In genomic region chr6:160040055-160040454, GRCh38 we compare ENCODE assay signal across 16 cellular contexts.
DNase-seq lines count a peak whose midpoint lies in the region; ATAC-seq and TF ChIP-seq lines count a peak whose summit lies in the region.
"Had no signal": no experiment of that assay in that cellular context is flagged by ENCODE, and none has a peak within 500 bp of the region (broad histone marks: within the 10 kb centered on the region; RNA-seq: fewer than 3 reads in every experiment).

No MANE protein-coding gene starts in this region.

- peaks cover 89% of the 10 kb centered on the region for H3K36me3 Mint-ChIP-seq in CD8-positive, alpha-beta T cell
- peaks cover 68% of the 10 kb centered on the region for H3K36me3 Mint-ChIP-seq in endodermal cell (ENCODE audit: low read depth)
- peaks cover 97% of the 10 kb centered on the region for H3K36me3 Mint-ChIP-seq in stimulated activated effector memory CD8-positive, alpha-beta T cell treated with anti-CD3 and anti-CD28 coated beads, Interleukin-12 subunit alpha, Interleukin-12 subunit beta, amount 100 ng/mL, for 72 hours

- no peaks in the 10 kb centered on the region for H3K27me3 ChIP-seq in CD8-positive, alpha-beta T cell (ENCODE audit: insufficient read depth, low read length)
- H3K27me3 ChIP-seq in RWPE2 (ENCODE audit: insufficient read depth, poor library complexity, severe bottlenecking) (no peaks in the 10 kb centered on the region), endodermal cell (ENCODE audit: control insufficient read depth, insufficient read depth, low read length, poor library complexity, severe bottlenecking) (no peaks in the 10 kb centered on the region)

- no peaks in the 10 kb centered on the region for H3K27me3 Mint-ChIP-seq in CD8-positive, alpha-beta T cell (ENCODE audit: low read depth)
- no peaks in the 10 kb centered on the region for H3K27me3 Mint-ChIP-seq in endodermal cell (ENCODE audit: insufficient read depth)
- H3K27me3 Mint-ChIP-seq: B cell; CD4-positive, alpha-beta memory T cell had no signal

- WGBS in endodermal cell (ENCODE audit: insufficient coverage in 1 of 2, insufficient read length in 1 of 2), 2 experiments: 95 to 96% methylated on average over 4 of the region's 4 CpGs

- H3K9me3 ChIP-seq in CD8-positive, alpha-beta T cell (ENCODE audit: low read length): no peaks in the 10 kb centered on the region
- H3K9me3 ChIP-seq in RWPE2 (ENCODE audit: severe bottlenecking): no peaks in the 10 kb centered on the region
- no peaks in the 10 kb centered on the region for H3K9me3 ChIP-seq in endodermal cell (ENCODE audit: control insufficient read depth, low read length)

- no peak overlapping the region for H3K4me3 Mint-ChIP-seq in CD8-positive, alpha-beta T cell
- H3K4me3 Mint-ChIP-seq in endodermal cell: no peak overlapping the region
- H3K4me3 Mint-ChIP-seq in stimulated activated effector memory CD8-positive, alpha-beta T cell treated with anti-CD3 and anti-CD28 coated beads, Interleukin-12 subunit alpha, Interleukin-12 subunit beta, amount 100 ng/mL, for 72 hours: no peak overlapping the region
- H3K4me3 Mint-ChIP-seq: B cell; CD4-positive, alpha-beta memory T cell; HFFc6 had no signal

- H3K36me3 ChIP-seq in CD8-positive, alpha-beta T cell (ENCODE audit: insufficient read depth, low read length): peaks cover 41% of the 10 kb centered on the region
- H3K36me3 ChIP-seq in RWPE2 (ENCODE audit: low read depth): peaks cover 42% of the 10 kb centered on the region
- peaks cover 83% of the 10 kb centered on the region for H3K36me3 ChIP-seq in endodermal cell (ENCODE audit: control insufficient read depth, insufficient read depth, low read length)

- no peak for ATAC-seq in CD8-positive, alpha-beta T cell
- ATAC-seq in RWPE2 (ENCODE audit: low read depth): no peak
- no peak for ATAC-seq in stimulated activated effector memory CD8-positive, alpha-beta T cell treated with anti-CD3 and anti-CD28 coated beads, Interleukin-12 subunit alpha, Interleukin-12 subunit beta, amount 100 ng/mL, for 72 hours

- H3K4me3 ChIP-seq in CD8-positive, alpha-beta T cell (ENCODE audit: low read depth, low read length): no peak overlapping the region
- H3K4me3 ChIP-seq in RWPE2 (ENCODE audit: severe bottlenecking): no peak overlapping the region
- H3K4me3 ChIP-seq in endodermal cell (ENCODE audit: low read length): no peak overlapping the region

- H3K4me1 Mint-ChIP-seq in CD8-positive, alpha-beta T cell (ENCODE audit: low read depth): peaks cover 21% of the 10 kb centered on the region
- H3K4me1 Mint-ChIP-seq in endodermal cell: no peaks in the 10 kb centered on the region
- peaks cover 34% of the 10 kb centered on the region for H3K4me1 Mint-ChIP-seq in stimulated activated effector memory CD8-positive, alpha-beta T cell treated with anti-CD3 and anti-CD28 coated beads, Interleukin-12 subunit alpha, Interleukin-12 subunit beta, amount 100 ng/mL, for 72 hours

- H3K27ac Mint-ChIP-seq in CD8-positive, alpha-beta T cell: peak overlapping the region; percentile 21
- H3K27ac Mint-ChIP-seq in endodermal cell: no peak overlapping the region
- H3K27ac Mint-ChIP-seq in stimulated activated effector memory CD8-positive, alpha-beta T cell treated with anti-CD3 and anti-CD28 coated beads, Interleukin-12 subunit alpha, Interleukin-12 subunit beta, amount 100 ng/mL, for 72 hours: peak overlapping the region; percentile 85
- H3K27ac Mint-ChIP-seq: B cell, HFFc6 had no signal

- TF ChIP-seq CTCF in CD8-positive, alpha-beta T cell (IDR thresholded peaks at IDR 0.05): no peak
- TF ChIP-seq CTCF in RWPE2 (IDR thresholded peaks at IDR 0.05; ENCODE audit: poor library complexity, severe bottlenecking): no peak
- no peak for TF ChIP-seq CTCF in endodermal cell (conservative IDR thresholded peaks at IDR 0.05)

- no peaks in the 10 kb centered on the region for H3K9me3 Mint-ChIP-seq in CD8-positive, alpha-beta T cell
- H3K9me3 Mint-ChIP-seq in endodermal cell: no peaks in the 10 kb centered on the region
- no peaks in the 10 kb centered on the region for H3K9me3 Mint-ChIP-seq in stimulated activated effector memory CD8-positive, alpha-beta T cell treated with anti-CD3 and anti-CD28 coated beads, Interleukin-12 subunit alpha, Interleukin-12 subunit beta, amount 100 ng/mL, for 72 hours
- H3K9me3 Mint-ChIP-seq: CD4-positive, alpha-beta memory T cell; HFFc6 had no signal

- H3K9ac ChIP-seq in endodermal cell (ENCODE audit: extremely low read depth, low read length, poor library complexity, severe bottlenecking): no peak overlapping the region

- CTCF ChIA-PET in CD8-positive, alpha-beta T cell (lab: Charles Lee): interaction anchor here (0.9 kb wide), 1 partner anchor 72 kb away, joined by 5 read pairs; no protein-coding TSS in a partner anchor

- POLR2A ChIA-PET in CD8-positive, alpha-beta T cell (lab: Charles Lee): interaction anchor here (0.5 to 1.2 kb wide), 3 partner anchors 11 to 60 kb away, joined by 3 to 4 read pairs (median 4); no protein-coding TSS in a partner anchor

- H3K4me1 ChIP-seq in CD8-positive, alpha-beta T cell (ENCODE audit: insufficient read depth, low read length): peaks cover 3% of the 10 kb centered on the region
- H3K4me1 ChIP-seq in RWPE2 (ENCODE audit: insufficient read depth, poor library complexity, severe bottlenecking): peaks cover 58% of the 10 kb centered on the region
- no peaks in the 10 kb centered on the region for H3K4me1 ChIP-seq in endodermal cell (ENCODE audit: control insufficient read depth, insufficient read depth, low read length)

- DNase-seq in CD8-positive, alpha-beta T cell: no peak
- DNase-seq in RWPE2 (ENCODE audit: low spot score) (no peak), endodermal cell (peak; percentile 35), SHP77 (lab: John Stamatoyannopoulos, UW) (no peak), NOMO-1 (lab: John Stamatoyannopoulos, UW; ENCODE audit: unreplicated experiment in 2 of 2) (no peak)
- DNase-seq in stimulated activated effector memory CD8-positive, alpha-beta T cell treated with anti-CD3 and anti-CD28 coated beads, Interleukin-12 subunit alpha, Interleukin-12 subunit beta, amount 100 ng/mL, for 72 hours (ENCODE audit: low spot score in 2 of 2): no peak
- no peak for DNase-seq in stimulated activated naive CD4-positive, alpha-beta T cell treated with Interleukin-2 at 50 U/mL for 16 hours (lab: John Stamatoyannopoulos, UW)
- DNase-seq: C1 segment of cervical spinal cord; CD4-positive, alpha-beta memory T cell; COR-L47; DMS153; DMS79 treated with DMSO at 0.1 percent for 48 hours; GF-D8; HCEC 1CT; HFFc6 had no signal

- H3K27ac ChIP-seq in CD8-positive, alpha-beta T cell (ENCODE audit: low read depth, low read length): no peak overlapping the region
- H3K27ac ChIP-seq in RWPE2 (ENCODE audit: poor library complexity, severe bottlenecking) (peak overlapping the region; percentile 89), endodermal cell (ENCODE audit: low read depth, low read length) (no peak overlapping the region)

- intact Hi-C loops in CD8-positive, alpha-beta T cell (cut with DNase I, micrococcal nuclease): loop anchor here in 1 of 2 experiments (10.0 kb wide), 2 partner anchors 175 to 355 kb away; no protein-coding TSS in a partner anchor
